Comparison of ENCODE assay signal across 7 cellular contexts in the genomic region with DNA sequence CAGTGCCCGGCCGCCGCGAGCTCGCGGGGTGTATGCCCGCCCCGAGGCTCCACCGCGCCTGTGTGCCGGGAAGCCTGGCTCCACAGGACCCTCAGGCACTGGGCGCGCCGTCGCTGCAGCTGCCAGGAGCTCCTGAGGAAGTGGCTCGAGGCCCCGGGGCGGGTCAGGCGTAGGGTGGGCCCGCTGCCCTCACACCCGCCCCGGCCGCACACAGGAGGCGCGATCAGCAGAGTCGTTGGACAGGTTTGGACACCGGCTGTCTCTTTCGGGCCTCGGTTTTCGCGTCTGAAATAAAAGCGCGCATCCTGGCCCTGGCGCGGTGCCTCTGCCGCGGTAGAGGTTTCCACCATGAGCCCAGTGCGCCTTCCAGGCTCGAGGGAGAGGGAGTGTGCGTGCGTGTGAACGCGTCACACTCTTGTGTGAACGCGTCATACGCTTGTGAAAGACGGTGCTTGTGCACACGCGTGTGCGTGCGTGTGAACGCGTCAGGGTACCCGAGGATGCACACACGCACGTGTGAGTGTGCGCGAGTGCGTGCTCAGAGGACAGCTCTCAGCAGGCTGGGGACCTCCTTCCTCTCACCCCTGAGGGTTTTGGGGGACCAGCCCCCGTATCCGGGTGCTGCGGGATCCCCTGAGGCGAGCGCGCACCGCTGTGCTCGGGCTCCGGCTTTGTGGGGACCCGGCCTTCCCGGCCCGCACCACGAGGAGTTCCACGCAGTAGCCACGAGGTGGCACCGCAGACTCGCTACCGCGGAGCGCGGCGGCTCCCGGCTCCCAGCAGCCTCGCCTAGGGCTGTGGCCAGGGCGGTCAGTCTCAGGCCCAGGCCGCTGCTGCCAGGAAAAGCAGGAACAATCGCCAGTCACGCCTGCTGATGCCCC.
DNase-seq lines count a peak whose midpoint lies in the region; ATAC-seq and TF ChIP-seq lines count a peak whose summit lies in the region.

No MANE protein-coding gene starts in this region.

- peak overlapping the region; percentile 61 for H3K9ac ChIP-seq in NT2/D1 (ENCODE audit: insufficient read length, low read depth)

- H3K9me3 ChIP-seq in NT2/D1 (ENCODE audit: insufficient read depth, low read length) (0 out of 2 replicates have a peak, but pooled peaks cover 4% of the 10 kb centered on the region), gastroesophageal sphincter (no peaks in the 10 kb centered on the region), neutrophil (no peaks in the 10 kb centered on the region), tibial nerve (no peaks in the 10 kb centered on the region)

- H3K4me3 ChIP-seq in GM06990 (replicated peaks; ENCODE audit: low read depth, low read length) = no peak overlapping the region
- H3K4me3 ChIP-seq in NT2/D1 (ENCODE audit: insufficient read length, low read depth) = no peak overlapping the region
- peak overlapping the region in 1 of 2 donors; percentile 31 for H3K4me3 ChIP-seq in gastroesophageal sphincter
- H3K4me3 ChIP-seq in neutrophil (ENCODE audit: low read depth in 1 of 2, low read length in 1 of 2) = no peak overlapping the region
- H3K4me3 ChIP-seq in tibial nerve = peak overlapping the region in 2 of 4 donors; percentile 3 to 35

- H3K4me1 ChIP-seq in NT2/D1 (ENCODE audit: insufficient read depth, insufficient read length) = peaks cover 8% of the 10 kb centered on the region
- H3K4me1 ChIP-seq in gastroesophageal sphincter = peaks cover 0 to 15% (median 6%) of the 10 kb centered on the region in 3 donors
- peaks cover 10 to 17% of the 10 kb centered on the region in 2 experiments for H3K4me1 ChIP-seq in neutrophil (ENCODE audit: control insufficient read depth in 1 of 2, insufficient read depth in 1 of 2, low read depth in 1 of 2, low read length in 1 of 2)
- peaks cover 0 to 17% (median 2%) of the 10 kb centered on the region in 4 donors for H3K4me1 ChIP-seq in tibial nerve

- TF ChIP-seq CTCF in GM06990 (IDR thresholded peaks at IDR 0.05; ENCODE audit: insufficient read depth, low read length, poor library complexity, severe bottlenecking) = peak; percentile 67
- TF ChIP-seq CTCF in gastroesophageal sphincter (IDR thresholded peaks at IDR 0.05) = peak in 3 of 4 experiments; percentile 67 to 86 (median 82)
- peak; percentile 20 for TF ChIP-seq CTCF in neutrophil (IDR thresholded peaks at IDR 0.05)
- peak; percentile 37 to 73 (median 61) for TF ChIP-seq CTCF in tibial nerve (IDR thresholded peaks at IDR 0.05)

- ATAC-seq in HG02798 (IDR thresholded peaks at IDR 0.05; ENCODE audit: poor library complexity, unreplicated experiment) = peak; percentile 71
- peak; percentile 90 for ATAC-seq in gastroesophageal sphincter

- TF ChIP-seq POLR2A in gastroesophageal sphincter (IDR thresholded peaks at IDR 0.05) (no peak), tibial nerve (IDR thresholded peaks at IDR 0.05) (no peak)

- no peaks in the 10 kb centered on the region for H3K36me3 ChIP-seq in GM06990 (ENCODE audit: control insufficient read depth, insufficient read depth, low read length)
- H3K36me3 ChIP-seq in NT2/D1 (ENCODE audit: insufficient read depth, insufficient read length, low read length) = no peaks in the 10 kb centered on the region
- no peaks in the 10 kb centered on the region for H3K36me3 ChIP-seq in gastroesophageal sphincter
- no peaks in the 10 kb centered on the region for H3K36me3 ChIP-seq in neutrophil
- H3K36me3 ChIP-seq in tibial nerve = no peaks in the 10 kb centered on the region

- TF ChIP-seq EP300 in gastroesophageal sphincter (IDR thresholded peaks at IDR 0.05) (no peak), tibial nerve (IDR thresholded peaks at IDR 0.05) (no peak)

- 0% methylated on average over 2 of the region's 87 CpGs; no CpG with 5 or more reads in 1 of the 2 donors for WGBS in gastroesophageal sphincter (ENCODE audit: low coverage in 1 of 2), 2 donors
- WGBS in tibial nerve, 2 donors = 1 to 2% methylated on average over 51 to 58 of the region's 87 CpGs

- H3K27me3 ChIP-seq in GM06990 (replicated peaks; ENCODE audit: control insufficient read depth, insufficient read depth, low read length) = no peaks in the 10 kb centered on the region; the same call in 1 of the 2 replicates
- H3K27me3 ChIP-seq in NT2/D1 (ENCODE audit: insufficient read depth, insufficient read length) = peaks cover 5% of the 10 kb centered on the region
- H3K27me3 ChIP-seq in gastroesophageal sphincter = peaks cover 48% of the 10 kb centered on the region
- peaks cover 38% of the 10 kb centered on the region for H3K27me3 ChIP-seq in neutrophil
- H3K27me3 ChIP-seq in tibial nerve = peaks cover 0 to 42% of the 10 kb centered on the region in 2 donors

- DNase-seq in GM06990 (ENCODE audit: extremely low read depth, insufficient read length) = peak; percentile 35
- DNase-seq in NT2/D1 (ENCODE audit: low read depth, low spot score) = peak; percentile 50
- peak; percentile 3 for DNase-seq in activated effector memory CD4-positive, alpha-beta T cell treated with Interleukin-2 at 50 U/mL for 16 hours
- peak; percentile 43 for DNase-seq in tibial nerve (ENCODE audit: low spot score in 2 of 2)

- H3K27ac ChIP-seq in gastroesophageal sphincter = no peak overlapping the region
- H3K27ac ChIP-seq in neutrophil = no peak overlapping the region
- no peak overlapping the region for H3K27ac ChIP-seq in tibial nerve

Comparison
In these comparisons a context has a peak if more than half of its experiments do, and no peak if none do; other contexts are left out.
1. CTCF ChIP-seq: peak in every context shown above with its lines; median percentile 82 in gastroesophageal sphincter; 67 in GM06990; 61 in tibial nerve; 20 in neutrophil.